In the genomic region with DNA sequence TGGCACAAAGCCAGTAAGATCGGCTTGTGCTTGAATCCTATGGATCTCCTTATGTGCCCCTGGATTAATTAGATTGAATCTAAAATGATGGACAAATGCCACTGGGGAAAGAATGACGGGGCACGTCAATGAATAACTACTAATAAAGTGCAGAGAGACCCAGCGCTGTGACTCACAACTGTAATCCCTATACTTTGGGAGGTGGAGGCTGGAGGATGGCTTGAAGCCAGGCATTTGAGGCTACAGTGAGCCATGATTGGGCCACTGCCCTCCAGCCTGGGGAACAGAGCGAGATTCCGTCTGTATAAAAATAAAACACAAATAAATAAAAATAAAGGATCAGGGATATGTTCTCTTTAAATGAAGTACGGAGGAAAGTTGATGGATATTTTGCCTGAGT, we compare ENCODE assay signal across 20 cellular contexts.
DNase-seq lines count a peak whose midpoint lies in the region; ATAC-seq, FAIRE-seq and TF ChIP-seq lines count a peak whose summit lies in the region.
"Had no signal": no experiment of that assay in that cellular context is flagged by ENCODE, and none has a peak within 500 bp of the region (broad histone marks: within the 10 kb centered on the region; RNA-seq: fewer than 3 reads in every experiment).

No MANE protein-coding gene starts in this region.

- DNase-seq in NCI-H82 (lab: John Stamatoyannopoulos, UW), result peak; percentile 24
- DNase-seq in NCI-H82 treated with DMSO at 0.1 percent for 48 hours (lab: John Stamatoyannopoulos, UW; ENCODE audit: unreplicated experiment), result no peak
- DNase-seq in T1000 (lab: John Stamatoyannopoulos, UW), result peak; percentile 6
- peak; percentile 28 for DNase-seq in kidney tubule cell (ENCODE audit: low spot score)
- DNase-seq in ascending aorta (ENCODE audit: low spot score in 2 of 2), result no peak
- no peak for DNase-seq in frontal cortex (ENCODE audit: low spot score in 2 of 2)
- DNase-seq: AML-193; Caco-2; CD4-positive, alpha-beta T cell; DMS153; DMS79; GDM1; GOT3; H7 had no signal

- H3K27me3 ChIP-seq in ascending aorta, result no peaks in the 10 kb centered on the region

- no peak overlapping the region for H3K4me3 ChIP-seq in ascending aorta
- H3K4me3 ChIP-seq: A549 had no signal

- intact Hi-C loops in ascending aorta (cut with DNase I), result loop anchor here (10.0 kb wide), 1 partner anchor 527 kb away; a partner anchor contains a TSS

- ATAC-seq in HG03460 (IDR thresholded peaks at IDR 0.05; ENCODE audit: unreplicated experiment), result no peak
- ATAC-seq: A549 had no signal

- no peaks in the 10 kb centered on the region for H3K4me1 ChIP-seq in ascending aorta
- H3K4me1 ChIP-seq: A549, Caco-2 had no signal

- no peak overlapping the region for H3K27ac ChIP-seq in ascending aorta
- H3K27ac ChIP-seq: 22Rv1, A549, C4-2B had no signal

- FAIRE-seq in frontal cortex (lab: Jason Lieb, UNC), result no peak
- FAIRE-seq: A549, GM12892, GM18507 had no signal

- H3K36me3 ChIP-seq in ascending aorta, result no peaks in the 10 kb centered on the region

- TF ChIP-seq CTCF in ascending aorta (IDR thresholded peaks at IDR 0.05), result no peak

- no peaks in the 10 kb centered on the region for H3K9me3 ChIP-seq in ascending aorta
- H3K9me3 ChIP-seq: A549, Caco-2 had no signal

Comparison
In these comparisons a context has a peak if more than half of its experiments do, and no peak if none do; other contexts are left out.
1. DNase-seq: peak in NCI-H82 (single experiment), T1000 (single experiment) and kidney tubule cell (single experiment); none in NCI-H82 treated with DMSO at 0.1 percent for 48 hours (single experiment), ascending aorta (0 of 2) and frontal cortex (0 of 2).